In genomic region chr9:13386935-13387667, GRCh38 we compare ENCODE assay signal across 10 cellular contexts.
A peak's percentile ranks its signal among the peaks of the same experiment; 100 is the strongest.
DNase-seq lines count a peak whose midpoint lies in the region; ATAC-seq, FAIRE-seq and TF ChIP-seq lines count a peak whose summit lies in the region.
"Had no signal": no experiment of that assay in that cellular context is flagged by ENCODE, and none has a peak within 500 bp of the region (broad histone marks: within the 10 kb centered on the region; RNA-seq: fewer than 3 reads in every experiment).

No MANE protein-coding gene starts in this region.

- TF ChIP-seq POLR2A in H54 (IDR thresholded peaks at IDR 0.05; ENCODE audit: low read depth, low read length) = no peak

- intact Hi-C loops in pancreas (cut with DNase I) = no loop called here

- no peak for FAIRE-seq in pancreas (lab: Jason Lieb, UNC)
- no peak for FAIRE-seq in H54 (lab: Jason Lieb, UNC)

- no peaks in the 10 kb centered on the region for H3K4me1 ChIP-seq in pancreas

- no peak overlapping the region for H3K27ac ChIP-seq in pancreas

- DNase-seq in AG08396 (ENCODE audit: low spot score) (peak; percentile 25), RPMI7951 (ENCODE audit: low read depth) (peak; percentile 3), fibroblast of pulmonary artery (ENCODE audit: low read depth) (peak; percentile 89), pancreas (no peak), cerebellar nuclear complex (lab: John Stamatoyannopoulos, UW) (no peak), HT-29 (ENCODE audit: low spot score) (no peak), H54 (ENCODE audit: insufficient read length, low spot score) (no peak)
- DNase-seq: activated B cell treated with CpG ODN at 0.5 μM for 24 hours; effector CD4-positive, alpha-beta T cell had no signal

- H3K27me3 ChIP-seq in pancreas = no peaks in the 10 kb centered on the region

- 55 to 69% methylated on average over 3 of the region's 3 CpGs for WGBS in pancreas, 2 donors

- peak in 3 of 4 donors; percentile 48 to 75 (median 54) for ATAC-seq in pancreas
- no peak for ATAC-seq in GM21447 (IDR thresholded peaks at IDR 0.05; ENCODE audit: unreplicated experiment)

- H3K36me3 ChIP-seq in pancreas = no peaks in the 10 kb centered on the region

- no peak overlapping the region for H3K4me3 ChIP-seq in fibroblast of pulmonary artery (replicated peaks; ENCODE audit: low read depth, low read length)
- no peak overlapping the region for H3K4me3 ChIP-seq in pancreas

- H3K9me3 ChIP-seq in pancreas = no peaks in the 10 kb centered on the region

- no peak for TF ChIP-seq CTCF in fibroblast of pulmonary artery (IDR thresholded peaks at IDR 0.05; ENCODE audit: low read length, missing control alignments)
- no peak for TF ChIP-seq CTCF in pancreas (IDR thresholded peaks at IDR 0.05)

Comparison
In these comparisons a context has a peak if more than half of its experiments do, and no peak if none do; other contexts are left out.
1. DNase-seq: peak in AG08396 (single experiment), RPMI7951 (single experiment) and fibroblast of pulmonary artery (single experiment); none in pancreas (0 of 6), cerebellar nuclear complex (0 of 2), HT-29 (single experiment) and H54 (single experiment).